22 cellular contexts compared by ENCODE assay signal in genomic region chr9:126796758-126797157, GRCh38. TPM values are rescaled to one million over a fixed set of nuclear protein-coding genes. Genes with fewer than 3 reads are reported as not detected.
DNase-seq lines count a peak whose midpoint lies in the region; ATAC-seq, FAIRE-seq and TF ChIP-seq lines count a peak whose summit lies in the region.
"Had no signal": no experiment of that assay in that cellular context is flagged by ENCODE, and none has a peak within 500 bp of the region (broad histone marks: within the 10 kb centered on the region; RNA-seq: fewer than 3 reads in every experiment).

No MANE protein-coding gene starts in this region.

- TF ChIP-seq POLR2A in GM12878 (IDR thresholded peaks at IDR 0.05; ENCODE audit: low read depth, low read length) (no peak), sigmoid colon (IDR thresholded peaks at IDR 0.05) (no peak), suprapubic skin (IDR thresholded peaks at IDR 0.05) (no peak)

- no peak overlapping the region for H3K9ac ChIP-seq in GM12878 (ENCODE audit: control insufficient read depth, insufficient read depth, low read length)
- H3K9ac ChIP-seq: BLaER1, KMS-11 had no signal

- peaks cover 7% of the 10 kb centered on the region; the same call in 2 of the 3 replicates for H3K9me3 Mint-ChIP-seq in GM23338

- H3K27ac ChIP-seq in GM23338 (ENCODE audit: low read depth) (no peak overlapping the region), GM12878 (ENCODE audit: control insufficient read depth, insufficient read depth) (no peak overlapping the region), sigmoid colon (no peak overlapping the region), suprapubic skin (no peak overlapping the region)
- H3K27ac ChIP-seq: BLaER1, KMS-11, SK-N-MC had no signal

- no peaks in the 10 kb centered on the region for H3F3A ChIP-seq in GM23338 (replicated peaks; ENCODE audit: low read depth)

- DNase-seq in GM23338 (ENCODE audit: low spot score): no peak
- DNase-seq in NAMALWA (ENCODE audit: low spot score): peak; percentile 21
- DNase-seq in GM12878 (ENCODE audit: low read depth, low spot score): no peak
- peak; percentile 20 for DNase-seq in sigmoid colon
- DNase-seq in GF-D8 (lab: John Stamatoyannopoulos, UW): no peak
- DNase-seq in suprapubic skin (ENCODE audit: low spot score in 2 of 2): no peak
- DNase-seq: NCI-H1092, NCI-H1417 treated with DMSO at 0.1 percent for 48 hours, NCI-H1694 treated with DMSO at 0.1 percent for 48 hours, NCI-H2227 treated with DMSO at 0.1 percent for 48 hours, NCI-H526 treated with DMSO at 0.1 percent for 48 hours, SHP77 treated with DMSO at 0.1 percent for 48 hours, SW 1271 had no signal

- H3K9me3 ChIP-seq in GM12878 (replicated peaks; ENCODE audit: control insufficient read depth, insufficient read depth, low read length) (peaks cover 1% of the 10 kb centered on the region; the same call in 1 of the 3 replicates), sigmoid colon (no peaks in the 10 kb centered on the region), suprapubic skin (no peaks in the 10 kb centered on the region)

- RAD21 ChIA-PET in GM12878 (lab: Charles Lee; ENCODE audit: unreplicated experiment): no interaction called here

- H4K20me1 ChIP-seq in GM23338 (replicated peaks; ENCODE audit: insufficient read depth) (no peaks in the 10 kb centered on the region), GM12878 (ENCODE audit: control insufficient read depth, insufficient read depth) (no peaks in the 10 kb centered on the region)
- H4K20me1 ChIP-seq: BLaER1 had no signal

- 58% methylated on average over 4 of the region's 4 CpGs for WGBS in GM12878 (ENCODE audit: insufficient coverage, insufficient replicate concordance, low lambda C conversion rate, missing lambda C conversion rate)
- 80 to 85% methylated on average over 4 of the region's 4 CpGs for WGBS in sigmoid colon, 2 donors
- WGBS in suprapubic skin: 86% methylated on average over 4 of the region's 4 CpGs

- H3K4me1 Mint-ChIP-seq in GM23338: no peaks in the 10 kb centered on the region

- H3K79me2 ChIP-seq in GM23338 (replicated peaks; ENCODE audit: insufficient read depth) (no peaks in the 10 kb centered on the region), GM12878 (ENCODE audit: control insufficient read depth, insufficient read depth, low read length) (no peaks in the 10 kb centered on the region)

- no peak for TF ChIP-seq RAD21 in GM12878 (IDR thresholded peaks at IDR 0.05; ENCODE audit: insufficient read depth, low read depth, low read length)

- H3K4me1 ChIP-seq in GM23338 (ENCODE audit: insufficient read depth) (no peaks in the 10 kb centered on the region), GM12878 (ENCODE audit: control insufficient read depth, insufficient read depth, low read length) (no peaks in the 10 kb centered on the region), sigmoid colon (no peaks in the 10 kb centered on the region), suprapubic skin (peaks cover 24% of the 10 kb centered on the region)

- SMC1A ChIA-PET in GM12878 (lab: Charles Lee; ENCODE audit: uncharacterized antibody, unreplicated experiment): no interaction called here

- in situ Hi-C loops in GM12878 (cut with MboI): no loop called here

- peak overlapping the region; percentile 95 for H2AFZ ChIP-seq in GM23338
- peak overlapping the region; percentile 34; the same call in 1 of the 2 replicates for H2AFZ ChIP-seq in GM12878 (ENCODE audit: control insufficient read depth, low read depth, low read length)

- intact Hi-C loops in GM12878 (cut with micrococcal nuclease; ENCODE audit: unreplicated experiment) (no loop called here), sigmoid colon (cut with DNase I) (no loop called here)

- no peak overlapping the region for H3K4me2 ChIP-seq in GM23338
- no peak overlapping the region for H3K4me2 ChIP-seq in GM12878 (ENCODE audit: control insufficient read depth, insufficient read depth)
- H3K4me2 ChIP-seq: BLaER1, KMS-11 had no signal

- ATAC-seq in GM23338 (no peak), GM12878 (no peak), GM21381 (IDR thresholded peaks at IDR 0.05; ENCODE audit: unreplicated experiment) (no peak)
- ATAC-seq: Panc1 had no signal

- H3K36me3 ChIP-seq in GM23338 (ENCODE audit: insufficient read depth): no peaks in the 10 kb centered on the region
- H3K36me3 ChIP-seq in GM12878 (ENCODE audit: control insufficient read depth in 2 of 2, insufficient read depth in 2 of 2, low read length in 1 of 2): no peaks in the 10 kb centered on the region
- H3K36me3 ChIP-seq in sigmoid colon: no peaks in the 10 kb centered on the region
- no peaks in the 10 kb centered on the region for H3K36me3 ChIP-seq in suprapubic skin
- H3K36me3 ChIP-seq: BLaER1 had no signal

- TF ChIP-seq CTCF in GM23338 (conservative IDR thresholded peaks at IDR 0.05; ENCODE audit: low read depth in 2 of 2) (no peak), GM12878 (IDR thresholded peaks at IDR 0.05 in 2 of 3, conservative IDR thresholded peaks at IDR 0.05 in 1 of 3; ENCODE audit: control insufficient read depth in 2 of 3, extremely low read depth in 1 of 3, insufficient read depth in 1 of 3, low read depth in 3 of 3, low read length in 3 of 3) (no peak), sigmoid colon (IDR thresholded peaks at IDR 0.05) (no peak), suprapubic skin (IDR thresholded peaks at IDR 0.05) (no peak)

- no peak for TF ChIP-seq EP300 in GM12878 (IDR thresholded peaks at IDR 0.05; ENCODE audit: borderline replicate concordance in 1 of 2, control insufficient read depth in 1 of 2, low read depth in 2 of 2, low read length in 2 of 2)
- TF ChIP-seq EP300 in sigmoid colon (IDR thresholded peaks at IDR 0.05): no peak
- no peak for TF ChIP-seq EP300 in suprapubic skin (IDR thresholded peaks at IDR 0.05)

- no peak overlapping the region for H3K4me3 ChIP-seq in GM23338
- H3K4me3 ChIP-seq in GM12878: no peak overlapping the region
- H3K4me3 ChIP-seq in sigmoid colon: no peak overlapping the region
- H3K4me3 ChIP-seq in suprapubic skin: no peak overlapping the region
- H3K4me3 ChIP-seq: BLaER1, SK-N-MC had no signal

- H3K36me3 Mint-ChIP-seq in GM23338 (ENCODE audit: low read depth): no peaks in the 10 kb centered on the region
- H3K36me3 Mint-ChIP-seq: CD4-positive, CD25-positive, alpha-beta regulatory T cell had no signal

- H3K4me3 Mint-ChIP-seq in GM23338: no peak overlapping the region

- no TSS peak for BruUV-seq in GM12878 (replicated peaks; lab: Mats Ljungman, UMichigan)

- FAIRE-seq in GM12878 (lab: Jason Lieb, UNC): no peak
- FAIRE-seq: A204.1, D721Med, HTR-8/SVneo had no signal

- H3K27me3 Mint-ChIP-seq in GM23338 (ENCODE audit: insufficient read depth, low read depth, poor library complexity): peaks cover 2% of the 10 kb centered on the region

- H3K9me2 ChIP-seq in GM23338 (ENCODE audit: insufficient read depth): no peaks in the 10 kb centered on the region

- CTCF ChIA-PET in GM12878 (lab: Yijun Ruan, JAX): interaction anchor here (0.6 to 1.6 kb wide), 4 partner anchors 9 to 90 kb away, joined by 4 to 5 read pairs (median 4); no protein-coding TSS in a partner anchor

- H3K27ac Mint-ChIP-seq in GM23338: no peak overlapping the region

- POLR2A ChIA-PET in GM12878 (lab: Charles Lee): no interaction called here

- H3K27me3 ChIP-seq in GM23338 (ENCODE audit: insufficient read depth) (no peaks in the 10 kb centered on the region), GM12878 (replicated peaks in 1 of 2; ENCODE audit: control insufficient read depth in 2 of 2, insufficient read depth in 2 of 2, low read length in 1 of 2) (no peaks in the 10 kb centered on the region; a peak in 1 of 4 replicates), sigmoid colon (peaks cover 0 to 13% (median 0%) of the 10 kb centered on the region in 3 donors), suprapubic skin (peaks cover 14% of the 10 kb centered on the region)
- H3K27me3 ChIP-seq: BLaER1 had no signal

TF ChIP-seq in GM23338, 12 proteins besides CTCF, POLR2A, EP300 and RAD21:
- TF ChIP-seq EZH2 (IDR thresholded peaks at IDR 0.05; ENCODE audit: low read depth, unreplicated experiment): no peak

TF ChIP-seq in GM12878, 131 proteins besides CTCF, POLR2A, EP300 and RAD21 (continues in another document):
- TF ChIP-seq WRNIP1 (IDR thresholded peaks at IDR 0.05; ENCODE audit: borderline replicate concordance, low read depth, low read length) (no peak), SUPT20H (IDR thresholded peaks at IDR 0.05; ENCODE audit: borderline replicate concordance, control insufficient read depth, low read depth, low read length) (no peak), ZNF274 (IDR thresholded peaks at IDR 0.05; ENCODE audit: insufficient read depth, insufficient read length) (no peak), PAX5 (IDR thresholded peaks at IDR 0.05; ENCODE audit: borderline replicate concordance, low read depth, low read length) (no peak), RUNX3 (IDR thresholded peaks at IDR 0.05; ENCODE audit: low read length) (no peak), MXI1 (IDR thresholded peaks at IDR 0.05; ENCODE audit: low read depth, low read length) (no peak), MEF2B (IDR thresholded peaks at IDR 0.05; ENCODE audit: partially characterized antibody, poor library complexity, severe bottlenecking) (no peak), TAF1 (IDR thresholded peaks at IDR 0.05; ENCODE audit: borderline replicate concordance, low read depth, low read length) (no peak), RB1 (IDR thresholded peaks at IDR 0.05; ENCODE audit: borderline replicate concordance) (no peak)

RNA-seq across cellular contexts. Expression of gene ZBTB43, which starts 8.1 kb away (rescaled TPM):
- total RNA-seq in GM23338 (2014; rRNA removed; shearing (Covaris generic)): 11.8 and 12.7 TPM in 2 replicates
- polyA plus RNA-seq in GM23338 (2016; fragmentation: Nextera tagmentation; extraction: Ambion mirVana) (8.8 and 9.7 TPM in 2 replicates), GM12878 (2011; rRNA removed) (19.3 and 24.7 TPM in 2 replicates), GM12878 (2014; fragmentation: Illumina TruSeq; extraction: Trizol) (6.9 and 10.1 TPM in 2 replicates), GM12878 (2014; fragmentation: Nextera tagmentation; extraction: Ambion mirVana) (1 to 10 TPM; 2.4 to 5.3 TPM), GM12878 (2014; rRNA removed) (5.9 and 8.0 TPM in 2 replicates), GM12878 (2016; fragmentation: Nextera tagmentation; extraction: Ambion mirVana) (10 to 100 TPM; 10.2 to 10.5 TPM), sigmoid colon (1 to 10 TPM; 1.8 to 4.6 (median 3.0) TPM)
- 22.0 and 22.3 TPM in 2 replicates for total RNA-seq in GM12878 (2013; cell fraction: nucleolus; rRNA removed)
- total RNA-seq in GM12878 (2014; rRNA removed) (7.4 and 8.4 TPM in 2 replicates), GM12878 (2014; rRNA removed; fragmentation: Illumina TruSeq; extraction: Trizol) (8.2 and 9.4 TPM in 2 replicates), GM12878 (2021) (12.9 and 16.4 TPM in 2 replicates), sigmoid colon (10 to 100 TPM in 1 of 4 donors, 1 to 10 TPM in 3; 6.7 to 12.2 (median 7.9) TPM), suprapubic skin (10 to 100 TPM; 21.2 to 46.1 (median 32.2) TPM)
- 8.0 TPM for polyA plus RNA-seq in GM12878 (2011; ENCODE audit: low read depth)
- 6.8 and 10.4 TPM in 2 replicates for polyA plus RNA-seq in GM12878 (2011; cell fraction: cytosol; rRNA removed)
- 5.7 and 7.4 TPM in 2 replicates for polyA plus RNA-seq in GM12878 (2011; cell fraction: nucleus; rRNA removed)
- polyA plus RNA-seq in GM12878 (2012): 7.6 and 10.2 TPM in 2 replicates
- polyA minus RNA-seq in GM12878 (2011; rRNA and poly(A)+ RNA removed): 10.1 and 15.1 TPM in 2 replicates
- polyA minus RNA-seq in GM12878 (2011; cell fraction: cytosol; rRNA and poly(A)+ RNA removed): 5.7 and 15.5 TPM in 2 replicates
- 3.5 and 5.3 TPM in 2 replicates for polyA minus RNA-seq in GM12878 (2011; cell fraction: nucleus; rRNA and poly(A)+ RNA removed)

Comparison
In these comparisons a context has a peak if more than half of its experiments do, and no peak if none do; other contexts are left out.
1. DNase-seq: peak in NAMALWA (single experiment) and sigmoid colon (single experiment); none in GM23338 (single experiment), GM12878 (single experiment), GF-D8 (single experiment) and suprapubic skin (0 of 2).